ENCODE assay signal across 11 cellular contexts in the genomic region with DNA sequence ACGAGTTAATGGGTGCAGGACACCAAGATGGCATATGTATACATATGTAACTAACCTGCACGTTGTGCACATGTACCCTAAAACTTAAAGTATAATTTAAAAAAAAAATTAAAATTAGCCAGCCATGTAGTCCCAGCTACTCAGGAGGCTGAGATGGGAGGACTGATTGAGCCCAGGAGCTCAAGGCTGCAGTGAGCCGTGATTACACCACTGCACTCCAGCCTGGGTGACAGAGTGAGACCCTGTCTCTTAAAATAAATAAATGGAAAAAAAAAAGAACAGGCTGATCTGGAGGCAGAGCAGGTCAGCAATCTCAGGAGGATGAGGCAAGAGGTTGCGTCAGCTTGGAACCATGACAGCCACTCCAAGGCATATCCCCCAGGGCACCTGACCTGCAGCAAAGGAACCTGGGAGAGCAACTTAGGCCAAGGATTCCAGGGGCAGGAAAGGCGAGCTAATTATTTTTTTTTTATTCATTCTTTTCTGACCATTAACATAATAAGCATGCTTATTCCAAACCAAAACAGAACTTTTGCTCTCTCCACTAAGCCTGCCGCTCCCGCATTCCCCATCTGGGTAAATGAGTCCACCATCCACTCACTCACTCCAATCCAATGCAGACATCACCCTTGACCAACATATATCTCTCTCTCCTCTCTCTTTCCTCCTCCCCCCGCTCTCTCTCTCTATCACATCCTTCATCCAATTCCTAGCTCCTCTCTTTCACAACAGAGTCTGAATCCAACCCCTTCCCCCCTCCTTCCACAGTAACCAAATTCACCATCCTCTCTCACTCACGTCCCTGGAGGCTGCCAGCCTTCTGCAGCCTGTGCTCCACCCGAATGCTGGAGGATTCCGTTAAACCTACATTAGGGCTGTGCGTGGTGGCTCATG. TPM values are rescaled to one million over a fixed set of nuclear protein-coding genes. Genes with fewer than 3 reads are reported as not detected.
A peak's percentile ranks its signal among the peaks of the same experiment; 100 is the strongest.
DNase-seq lines count a peak whose midpoint lies in the region; ATAC-seq and TF ChIP-seq lines count a peak whose summit lies in the region.
"Had no signal": no experiment of that assay in that cellular context is flagged by ENCODE, and none has a peak within 500 bp of the region (broad histone marks: within the 10 kb centered on the region; RNA-seq: fewer than 3 reads in every experiment).

No MANE protein-coding gene starts in this region.

- POLR2A ChIA-PET in IMR-90 (lab: Charles Lee; ENCODE audit: unreplicated experiment), result interaction anchor here (0.5 kb wide), 1 partner anchor 1231 kb away, joined by 3 read pairs; no protein-coding TSS in a partner anchor

- 0 out of 2 replicates have a peak overlapping the region, but pooled peaks have one; percentile 6 for H4K91ac ChIP-seq in IMR-90 (ENCODE audit: insufficient read depth, low read depth, low read length)

- peak overlapping the region; percentile 51; the same call in 1 of the 2 replicates for H3K23ac ChIP-seq in IMR-90 (ENCODE audit: low read depth, low read length)

- peak overlapping the region; percentile 42; the same call in 1 of the 2 replicates for H3K27ac ChIP-seq in IMR-90 (ENCODE audit: insufficient read depth, low read length)
- no peak overlapping the region for H3K27ac ChIP-seq in left lung
- H3K27ac ChIP-seq in upper lobe of left lung, result peak overlapping the region in 3 of 4 donors; percentile 20 to 72 (median 57)

- H2AK5ac ChIP-seq in IMR-90 (ENCODE audit: low read depth, low read length), result no peak overlapping the region

- in situ Hi-C loops in IMR-90 (cut with MboI; ENCODE audit: low sequenced_read_pairs), result no loop called here

- TF ChIP-seq EP300 in upper lobe of left lung (IDR thresholded peaks at IDR 0.05), result peak in 1 of 4 donors; percentile 78

- no peaks in the 10 kb centered on the region for H3K36me3 ChIP-seq in IMR-90 (ENCODE audit: control insufficient read depth, insufficient read depth, low read length)
- H3K36me3 ChIP-seq in left lung, result no peaks in the 10 kb centered on the region
- no peaks in the 10 kb centered on the region for H3K36me3 ChIP-seq in upper lobe of left lung

- no peak overlapping the region for H2BK15ac ChIP-seq in IMR-90 (ENCODE audit: low read depth, low read length)

- H2BK20ac ChIP-seq in IMR-90 (ENCODE audit: low read depth, low read length), result no peak overlapping the region; the same call in 1 of the 2 replicates

- peak overlapping the region in 1 of 2 experiments; percentile 27; a peak in 1 of 4 replicates for H4K8ac ChIP-seq in IMR-90 (ENCODE audit: low read depth in 2 of 2, low read length in 2 of 2)

- H3K4me1 ChIP-seq in IMR-90 (ENCODE audit: control insufficient read depth, insufficient read depth, low read length) (peaks cover 10% of the 10 kb centered on the region; the same call in 1 of the 2 replicates), left lung (peaks cover 6 to 10% of the 10 kb centered on the region in 2 donors), upper lobe of left lung (peaks cover 21 to 28% (median 25%) of the 10 kb centered on the region in 4 donors)

- no peak for TF ChIP-seq RAD21 in IMR-90 (IDR thresholded peaks at IDR 0.05; ENCODE audit: low read length)

- no peak overlapping the region; the same call in 1 of the 2 replicates for H2BK120ac ChIP-seq in IMR-90 (ENCODE audit: low read depth, low read length)

- no peaks in the 10 kb centered on the region for H3K9me3 ChIP-seq in IMR-90 (ENCODE audit: control insufficient read depth, insufficient read depth, low read length)
- H3K9me3 ChIP-seq in left lung, result no peaks in the 10 kb centered on the region
- H3K9me3 ChIP-seq in upper lobe of left lung, result no peaks in the 10 kb centered on the region

- dilution Hi-C loops in IMR-90 (cut with HindIII; ENCODE audit: low sequenced_read_pairs, unreplicated experiment), result no loop called here

- no peak overlapping the region for H3K9ac ChIP-seq in IMR-90 (ENCODE audit: low read depth, low read length)

- TF ChIP-seq CTCF in IMR-90 (conservative IDR thresholded peaks at IDR 0.05; ENCODE audit: low read depth, low read length) (no peak), choroid plexus epithelial cell (conservative IDR thresholded peaks at IDR 0.05; ENCODE audit: low read depth, low read length) (no peak), left lung (IDR thresholded peaks at IDR 0.05) (no peak), upper lobe of left lung (IDR thresholded peaks at IDR 0.05) (no peak)

- H3K4ac ChIP-seq in IMR-90 (ENCODE audit: low read depth, low read length), result peak overlapping the region; percentile 42; the same call in 1 of the 2 replicates

- H3K27me3 ChIP-seq in IMR-90 (ENCODE audit: control insufficient read depth, insufficient read depth, low read length) (no peaks in the 10 kb centered on the region), left lung (no peaks in the 10 kb centered on the region), upper lobe of left lung (no peaks in the 10 kb centered on the region)

- H4K20me1 ChIP-seq in IMR-90 (ENCODE audit: insufficient read depth, low read length), result no peaks in the 10 kb centered on the region

- no peak overlapping the region for H2AK9ac ChIP-seq in IMR-90 (replicated peaks; ENCODE audit: low read depth, low read length, poor library complexity)

- H2AFZ ChIP-seq in IMR-90 (replicated peaks; ENCODE audit: low read length, poor library complexity), result peak overlapping the region; percentile 54

- CTCF ChIA-PET in IMR-90 (lab: Yijun Ruan, JAX), result no interaction called here

- no peak overlapping the region for H3K4me2 ChIP-seq in IMR-90 (ENCODE audit: low read depth, low read length)

- no peak overlapping the region; the same call in 1 of the 2 replicates for H3K18ac ChIP-seq in IMR-90 (ENCODE audit: low read depth, low read length)

- no peak overlapping the region for H2BK5ac ChIP-seq in IMR-90 (ENCODE audit: low read depth, low read length, poor library complexity, severe bottlenecking)

- 86 to 100% methylated on average over 1 to 4 of the region's 12 CpGs for WGBS in IMR-90 (ENCODE audit: extremely low coverage in 2 of 2, insufficient read length in 1 of 2), 2 experiments
- 72 to 84% methylated on average over 12 of the region's 12 CpGs for WGBS in upper lobe of left lung, 2 donors

- TF ChIP-seq POLR2A in IMR-90 (IDR thresholded peaks at IDR 0.05; ENCODE audit: low read depth, low read length) (no peak), upper lobe of left lung (IDR thresholded peaks at IDR 0.05) (no peak)

- H3K79me1 ChIP-seq in IMR-90 (ENCODE audit: low read depth in 1 of 2, low read length in 2 of 2), result no peaks in the 10 kb centered on the region

- no peak overlapping the region for H3K4me3 ChIP-seq in IMR-90 (ENCODE audit: insufficient read depth, low read depth, low read length)
- no peak overlapping the region for H3K4me3 ChIP-seq in choroid plexus epithelial cell (ENCODE audit: low read depth, low read length)
- no peak overlapping the region for H3K4me3 ChIP-seq in left lung
- no peak overlapping the region for H3K4me3 ChIP-seq in upper lobe of left lung

- intact Hi-C loops in IMR-90 (cut with micrococcal nuclease), result no loop called here
- intact Hi-C loops in left lung (cut with DNase I), result no loop called here

- peak; percentile 46 for DNase-seq in IMR-90
- DNase-seq in choroid plexus epithelial cell (ENCODE audit: low read depth), result peak; percentile 63
- peak in 1 of 2 donors; percentile 71 for DNase-seq in left lung
- DNase-seq in upper lobe of left lung, result peak in 1 of 2 donors; percentile 73
- no peak for DNase-seq in activated CD4-positive, alpha-beta T cell treated with anti-CD3 and anti-CD28 coated beads, Interleukin-2, amount 50 U/mL, for 48 hours
- DNase-seq in activated naive CD4-positive, alpha-beta T cell treated with anti-CD3 and anti-CD28 coated beads, Interleukin-2, amount 50 U/mL, for 16 hours, result no peak
- DNase-seq: activated T-cell treated with anti-CD3 and anti-CD28 coated beads, Interleukin-2, amount 50 U/mL, for 4 hours; DMS79 treated with DMSO at 0.1 percent for 48 hours; MV-4-11 had no signal

- no TSS peak for BruUV-seq in IMR-90 (replicated peaks; lab: Mats Ljungman, UMichigan)

- no peak overlapping the region for H3K56ac ChIP-seq in IMR-90 (ENCODE audit: extremely low read depth, insufficient read depth, low read length)

- H4K5ac ChIP-seq in IMR-90 (ENCODE audit: low read depth, low read length), result no peak overlapping the region; the same call in 1 of the 2 replicates

- peak; percentile 52 for ATAC-seq in IMR-90 (ENCODE audit: low read depth)
- peak; percentile 82 for ATAC-seq in left lung
- peak; percentile 65 to 88 for ATAC-seq in upper lobe of left lung (ENCODE audit: low FRiP score in 2 of 2)
- no peak for ATAC-seq in HG02852 (IDR thresholded peaks at IDR 0.05; ENCODE audit: unreplicated experiment)
- ATAC-seq: activated T-cell treated with anti-CD3 and anti-CD28 coated beads, Interleukin-2, amount 50 U/mL, for 4 hours; HCT116 had no signal

- no peak overlapping the region for H3K14ac ChIP-seq in IMR-90 (replicated peaks; ENCODE audit: low read depth, low read length)

- peaks cover 7% of the 10 kb centered on the region; the same call in 1 of the 2 replicates for H3K9me1 ChIP-seq in IMR-90 (ENCODE audit: insufficient read depth, low read length)

TF ChIP-seq in IMR-90, 13 proteins besides CTCF, POLR2A, EP300 and RAD21:
- TF ChIP-seq RFX5 (IDR thresholded peaks at IDR 0.05; ENCODE audit: low read depth, low read length) (no peak), CEBPB (IDR thresholded peaks at IDR 0.05; ENCODE audit: low read depth, low read length) (peak; percentile 75)

RNA-seq across cellular contexts. Expression of a gene that starts 47.7 kb away (rescaled TPM):
- total RNA-seq in IMR-90 (2012; rRNA removed), result 16.5 and 20.0 TPM in 2 replicates
- polyA plus RNA-seq in IMR-90 (2012; rRNA removed), result 12.6 and 14.7 TPM in 2 replicates
- polyA plus RNA-seq in IMR-90 (2012; cell fraction: cytosol; rRNA removed), result 8.9 and 10.2 TPM in 2 replicates
- 19.2 and 37.2 TPM in 2 replicates for polyA plus RNA-seq in IMR-90 (2012; cell fraction: nucleus; rRNA removed; ENCODE audit: low replicate concordance)
- 10 to 100 TPM; 38.4 to 41.2 TPM for total RNA-seq in left lung
- 10 to 100 TPM; 28.2 to 54.0 (median 36.6) TPM for total RNA-seq in upper lobe of left lung

RNA-seq across cellular contexts. Expression of a gene that starts 50.1 kb away (rescaled TPM):
- total RNA-seq in IMR-90 (2012; rRNA removed), result 60.8 and 66.7 TPM in 2 replicates
- 92.2 and 102 TPM in 2 replicates for polyA plus RNA-seq in IMR-90 (2012; rRNA removed)
- polyA plus RNA-seq in IMR-90 (2012; cell fraction: cytosol; rRNA removed), result 87.1 and 119 TPM in 2 replicates
- 15.6 and 33.4 TPM in 2 replicates for polyA plus RNA-seq in IMR-90 (2012; cell fraction: nucleus; rRNA removed; ENCODE audit: low replicate concordance)
- total RNA-seq in left lung, result 10 to 100 TPM; 42.3 to 66.3 TPM
- 10 to 100 TPM; 18.2 to 71.7 (median 47.4) TPM for total RNA-seq in upper lobe of left lung

Comparison
In these comparisons a context has a peak if more than half of its experiments do, and no peak if none do; other contexts are left out.
1. DNase-seq: peak in IMR-90 (single experiment) and choroid plexus epithelial cell (single experiment); none in activated CD4-positive, alpha-beta T cell treated with anti-CD3 and anti-CD28 coated beads, Interleukin-2, amount 50 U/mL, for 48 hours (0 of 2) and activated naive CD4-positive, alpha-beta T cell treated with anti-CD3 and anti-CD28 coated beads, Interleukin-2, amount 50 U/mL, for 16 hours (single experiment).
2. H3K27ac ChIP-seq: peak in IMR-90 (single experiment) and upper lobe of left lung (3 of 4); none in left lung (0 of 2).